Comparison of ENCODE assay signal across 16 cellular contexts in the genomic region with DNA sequence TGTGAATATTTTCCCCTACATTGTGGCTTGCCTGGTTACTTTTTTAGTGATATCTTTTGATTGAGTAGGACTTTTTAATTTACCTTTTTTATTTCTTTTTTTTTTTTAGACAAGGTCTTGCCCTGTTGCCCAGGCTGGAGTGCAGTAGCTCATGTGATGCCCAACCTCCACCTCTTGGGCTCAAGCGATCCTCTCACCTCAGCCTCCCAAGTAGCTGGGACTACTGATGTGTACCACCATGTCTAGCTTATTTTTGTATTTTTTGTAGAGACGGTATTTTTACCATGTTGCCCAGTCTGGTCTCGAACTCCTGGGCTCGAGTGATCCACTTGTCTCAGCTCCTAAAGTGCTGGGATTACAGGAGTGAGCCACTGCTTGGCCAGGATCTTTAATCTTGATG.
"Had no signal": no experiment of that assay in that cellular context is flagged by ENCODE, and none has a peak within 500 bp of the region (broad histone marks: within the 10 kb centered on the region; RNA-seq: fewer than 3 reads in every experiment).

No MANE protein-coding gene starts in this region.

- H3K4me3 Mint-ChIP-seq: activated CD8-positive, alpha-beta memory T cell treated with anti-CD3 and anti-CD28 coated beads, Interleukin-2, amount 10 ng/mL, durations not matched to agents 7 days and 5 days; immature natural killer cell; T-helper 1 cell treated with Interleukin-12 subunit alpha and Interleukin-12 subunit beta and Interleukin-4 antibody, amounts not matched to agents 30 μg/mL and 1 μg/mL, for 36 hours had no signal

- H3K27me3 ChIP-seq: upper lobe of left lung had no signal

- H3K4me1 ChIP-seq: psoas muscle had no signal

- H3K27ac Mint-ChIP-seq: activated CD8-positive, alpha-beta memory T cell treated with anti-CD3 and anti-CD28 coated beads, Interleukin-2, amount 10 ng/mL, durations not matched to agents 7 days and 5 days; T-helper 1 cell treated with Interleukin-12 subunit alpha and Interleukin-12 subunit beta and Interleukin-4 antibody, amounts not matched to agents 30 μg/mL and 1 μg/mL, for 36 hours had no signal

- H3K27me3 Mint-ChIP-seq: activated CD8-positive, alpha-beta memory T cell treated with anti-CD3 and anti-CD28 coated beads, Interleukin-2, amount 10 ng/mL, durations not matched to agents 7 days and 5 days; naive B cell had no signal

- H3K4me3 ChIP-seq: lower lobe of right lung, psoas muscle, upper lobe of left lung had no signal

- DNase-seq: activated CD4-positive, alpha-beta T cell treated with anti-CD3 and anti-CD28 coated beads, Interleukin-2, amount 50 U/mL, for 48 hours; activated CD8-positive, alpha-beta memory T cell treated with anti-CD3 and anti-CD28 coated beads, Interleukin-2, amount 10 ng/mL, durations not matched to agents 7 days and 5 days; cerebellar nuclear complex; immature natural killer cell; lower lobe of right lung; midbrain; naive B cell; occipital lobe; psoas muscle; stimulated activated CD4-positive, alpha-beta T cell treated with anti-CD3 and anti-CD28 coated beads, Interleukin-12 subunit alpha, Interleukin-12 subunit beta, amount 100 ng/mL, for 4 hours; stimulated activated naive CD4-positive, alpha-beta T cell treated with Interleukin-2 at 50 U/mL for 16 hours; upper lobe of left lung had no signal

- H3K9me3 Mint-ChIP-seq: immature natural killer cell; naive B cell; T-helper 1 cell treated with Interleukin-12 subunit alpha and Interleukin-12 subunit beta and Interleukin-4 antibody, amounts not matched to agents 30 μg/mL and 1 μg/mL, for 36 hours had no signal

- ATAC-seq: activated CD4-positive, CD25-positive, alpha-beta regulatory T cell treated with anti-CD3 and anti-CD28 coated beads, Interleukin-2, amount 50 U/mL, for 24 hours; activated CD8-positive, alpha-beta memory T cell treated with anti-CD3 and anti-CD28 coated beads, Interleukin-2, amount 10 ng/mL, durations not matched to agents 7 days and 5 days; esophagus mucosa; lower lobe of right lung; psoas muscle; sciatic nerve had no signal

- H3K9me3 ChIP-seq: lower lobe of right lung, psoas muscle, upper lobe of left lung had no signal

- H3K27ac ChIP-seq: lower lobe of right lung, psoas muscle had no signal

- H3K36me3 Mint-ChIP-seq: immature natural killer cell, naive B cell had no signal

- H3K36me3 ChIP-seq: lower lobe of right lung, upper lobe of left lung had no signal
